ENCODE assay signal across 8 cellular contexts in the genomic region with DNA sequence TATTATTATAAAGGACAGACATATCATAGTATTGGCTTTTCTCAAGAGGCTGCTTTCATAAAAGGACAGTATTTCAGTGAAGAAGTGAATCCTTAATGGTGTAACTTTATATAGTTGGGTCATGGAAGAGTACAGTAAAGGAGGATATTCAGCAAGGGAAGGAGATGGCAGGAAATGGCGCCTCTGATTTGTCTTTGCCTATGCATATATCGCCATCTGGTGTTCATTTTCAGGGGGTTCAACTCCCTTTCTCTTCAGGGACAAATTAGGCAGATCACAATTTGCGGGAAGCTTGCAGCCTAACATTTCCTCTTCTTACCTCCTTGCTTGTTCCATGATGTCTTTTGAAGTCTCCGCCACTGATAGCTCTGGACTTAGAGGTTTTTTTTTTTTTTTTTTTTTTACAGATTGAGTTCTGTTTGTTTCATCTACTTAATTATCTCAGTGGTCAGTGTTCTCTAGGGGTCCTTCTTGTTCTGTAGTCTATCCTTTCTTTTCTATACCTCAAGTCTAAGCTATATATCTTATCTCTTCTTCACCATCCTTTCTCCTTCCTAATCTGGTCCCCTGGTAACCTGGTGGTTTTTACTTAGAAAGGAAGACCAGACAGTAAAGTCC. TPM values are rescaled to one million over a fixed set of nuclear protein-coding genes. Genes with fewer than 3 reads are reported as not detected.
DNase-seq lines count a peak whose midpoint lies in the region; ATAC-seq, FAIRE-seq and TF ChIP-seq lines count a peak whose summit lies in the region.

No MANE protein-coding gene starts in this region.

- TF ChIP-seq RAD21 in GM12878 (IDR thresholded peaks at IDR 0.05; ENCODE audit: insufficient read depth, low read depth, low read length): peak; percentile 98

- TF ChIP-seq POLR2A in NB4 (IDR thresholded peaks at IDR 0.05; ENCODE audit: extremely low read depth, insufficient read length): no peak
- no peak for TF ChIP-seq POLR2A in GM12878 (IDR thresholded peaks at IDR 0.05; ENCODE audit: low read depth, low read length)
- no peak for TF ChIP-seq POLR2A in sigmoid colon (IDR thresholded peaks at IDR 0.05)

- H3K79me2 ChIP-seq in GM12878 (ENCODE audit: control insufficient read depth, insufficient read depth, low read length): no peaks in the 10 kb centered on the region
- H3K79me2 ChIP-seq in hepatocyte: no peaks in the 10 kb centered on the region

- RAD21 ChIA-PET in GM12878 (lab: Charles Lee; ENCODE audit: unreplicated experiment): interaction anchor here (0.8 to 20.6 kb wide), 39 partner anchors 9 to 277 kb away, joined by 3 to 605 read pairs (median 5); a partner anchor contains a TSS

- no peaks in the 10 kb centered on the region; the same call in 1 of the 2 replicates for H3K4me1 ChIP-seq in SJCRH30
- H3K4me1 ChIP-seq in GM12878 (ENCODE audit: control insufficient read depth, insufficient read depth, low read length): no peaks in the 10 kb centered on the region
- peaks cover 4% of the 10 kb centered on the region for H3K4me1 ChIP-seq in hepatocyte (ENCODE audit: insufficient read depth)
- peaks cover 0 to 38% (median 19%) of the 10 kb centered on the region in 4 donors for H3K4me1 ChIP-seq in sigmoid colon

- CTCF ChIA-PET in BJ (lab: Yijun Ruan, JAX) (interaction anchor here (0.6 to 14.8 kb wide), 42 partner anchors 9 to 584 kb away, joined by 3 to 524 read pairs (median 4); a partner anchor contains a TSS), GM12878 (lab: Yijun Ruan, JAX) (interaction anchor here (0.7 to 13.4 kb wide), 63 partner anchors 9 to 459 kb away, joined by 3 to 979 read pairs (median 6); a partner anchor contains a TSS)

- TF ChIP-seq CTCF in BJ (IDR thresholded peaks at IDR 0.05; ENCODE audit: insufficient read depth, low read depth, low read length): peak; percentile 75
- TF ChIP-seq CTCF in NB4 (IDR thresholded peaks at IDR 0.05; ENCODE audit: low read depth, low read length): peak; percentile 68
- TF ChIP-seq CTCF in GM12878 (IDR thresholded peaks at IDR 0.05 in 2 of 3, conservative IDR thresholded peaks at IDR 0.05 in 1 of 3; ENCODE audit: control insufficient read depth in 2 of 3, extremely low read depth in 1 of 3, insufficient read depth in 1 of 3, low read depth in 3 of 3, low read length in 3 of 3): peak; percentile 75 to 95 (median 83)
- TF ChIP-seq CTCF in hepatocyte (IDR thresholded peaks at IDR 0.05; ENCODE audit: poor library complexity): peak; percentile 86
- TF ChIP-seq CTCF in sigmoid colon (IDR thresholded peaks at IDR 0.05): peak; percentile 76 to 93 (median 81)

- no peak for TF ChIP-seq EP300 in GM12878 (IDR thresholded peaks at IDR 0.05; ENCODE audit: borderline replicate concordance in 1 of 2, control insufficient read depth in 1 of 2, low read depth in 2 of 2, low read length in 2 of 2)
- TF ChIP-seq EP300 in sigmoid colon (IDR thresholded peaks at IDR 0.05): no peak

- WGBS in GM12878 (ENCODE audit: insufficient coverage, insufficient replicate concordance, low lambda C conversion rate, missing lambda C conversion rate): 13% methylated on average over 4 of the region's 4 CpGs
- 21% methylated on average over 4 of the region's 4 CpGs for WGBS in hepatocyte (ENCODE audit: low lambda C conversion rate, missing lambda C conversion rate)
- WGBS in sigmoid colon, 2 donors: 6 to 8% methylated on average over 4 of the region's 4 CpGs

- ATAC-seq in GM12878: peak; percentile 95
- no peak for ATAC-seq in GM21526 (IDR thresholded peaks at IDR 0.05; ENCODE audit: low FRiP score, unreplicated experiment)

- H3K9me3 ChIP-seq in SJCRH30 (replicated peaks): no peaks in the 10 kb centered on the region
- no peaks in the 10 kb centered on the region for H3K9me3 ChIP-seq in GM12878 (replicated peaks; ENCODE audit: control insufficient read depth, insufficient read depth, low read length)
- H3K9me3 ChIP-seq in hepatocyte (ENCODE audit: low read depth): no peaks in the 10 kb centered on the region
- H3K9me3 ChIP-seq in sigmoid colon: no peaks in the 10 kb centered on the region

- no peaks in the 10 kb centered on the region for H4K20me1 ChIP-seq in GM12878 (ENCODE audit: control insufficient read depth, insufficient read depth)
- H4K20me1 ChIP-seq in hepatocyte (ENCODE audit: insufficient read depth, poor library complexity, severe bottlenecking): no peaks in the 10 kb centered on the region

- H3K36me3 ChIP-seq in BJ (ENCODE audit: control insufficient read depth, insufficient read depth, low read length) (no peaks in the 10 kb centered on the region), SJCRH30 (no peaks in the 10 kb centered on the region), GM12878 (ENCODE audit: control insufficient read depth in 2 of 2, insufficient read depth in 2 of 2, low read length in 1 of 2) (peaks cover 4 to 5% of the 10 kb centered on the region in 2 experiments; a peak in 1 of 4 replicates), hepatocyte (replicated peaks; ENCODE audit: insufficient read depth, low read depth) (no peaks in the 10 kb centered on the region), sigmoid colon (peaks cover 0 to 18% (median 2%) of the 10 kb centered on the region in 4 donors)

- H3K9me2 ChIP-seq in hepatocyte (replicated peaks; ENCODE audit: insufficient read depth): no peaks in the 10 kb centered on the region

- BruUV-seq in GM12878 (replicated peaks; lab: Mats Ljungman, UMichigan): no TSS peak

- DNase-seq in BJ (ENCODE audit: low read depth) (no peak), GM19238 (ENCODE audit: insufficient read length, low spot score) (peak; percentile 43), NB4 (ENCODE audit: low read depth) (peak; percentile 82), SJCRH30 (peak; percentile 51 to 86), GM12878 (ENCODE audit: low read depth, low spot score) (peak; percentile 51), hepatocyte (ENCODE audit: low spot score) (peak; percentile 84), sigmoid colon (peak; percentile 83)

- intact Hi-C loops in GM12878 (cut with micrococcal nuclease; ENCODE audit: unreplicated experiment): loop anchor here (1.0 kb wide), 2 partner anchors 223 to 248 kb away; no protein-coding TSS in a partner anchor
- intact Hi-C loops in sigmoid colon (cut with DNase I): loop anchor here (1.0 kb wide), 1 partner anchor 217 kb away; a partner anchor contains a TSS

- H3K4me2 ChIP-seq in GM12878 (ENCODE audit: control insufficient read depth, insufficient read depth) (no peak overlapping the region), hepatocyte (no peak overlapping the region)

- peak; percentile 94 for FAIRE-seq in GM12878 (lab: Jason Lieb, UNC)

- SMC1A ChIA-PET in GM12878 (lab: Charles Lee; ENCODE audit: uncharacterized antibody, unreplicated experiment): interaction anchor here (0.7 to 21.1 kb wide), 57 partner anchors 9 to 390 kb away, joined by 3 to 805 read pairs (median 5); a partner anchor contains a TSS

- POLR2A ChIA-PET in BJ (lab: Charles Lee) (interaction anchor here (0.6 kb wide), 1 partner anchor 275 kb away, joined by 3 read pairs; no protein-coding TSS in a partner anchor), GM12878 (lab: Charles Lee) (interaction anchor here (0.6 to 3.7 kb wide), 12 partner anchors 9 to 264 kb away, joined by 3 to 39 read pairs (median 4); a partner anchor contains a TSS)

- H3K27ac ChIP-seq in SJCRH30: no peak overlapping the region
- H3K27ac ChIP-seq in GM12878 (ENCODE audit: control insufficient read depth, insufficient read depth): no peak overlapping the region
- H3K27ac ChIP-seq in hepatocyte: peak overlapping the region; percentile 4
- H3K27ac ChIP-seq in sigmoid colon: peak overlapping the region in 1 of 4 donors; percentile 44

- no peak overlapping the region for H3K9ac ChIP-seq in GM12878 (ENCODE audit: control insufficient read depth, insufficient read depth, low read length)

- in situ Hi-C loops in GM12878 (cut with MboI): no loop called here

- H2AFZ ChIP-seq in GM12878 (ENCODE audit: control insufficient read depth, low read depth, low read length) (no peak overlapping the region), hepatocyte (peak overlapping the region; percentile 8)

- no peak overlapping the region for H3K4me3 ChIP-seq in BJ (ENCODE audit: low read depth, low read length)
- H3K4me3 ChIP-seq in NB4 (ENCODE audit: low read depth, low read length): no peak overlapping the region
- H3K4me3 ChIP-seq in SJCRH30: no peak overlapping the region
- no peak overlapping the region for H3K4me3 ChIP-seq in GM12878
- H3K4me3 ChIP-seq in hepatocyte: no peak overlapping the region
- no peak overlapping the region for H3K4me3 ChIP-seq in sigmoid colon

- H3K27me3 ChIP-seq in BJ (ENCODE audit: control insufficient read depth, insufficient read depth, low read length) (no peaks in the 10 kb centered on the region), SJCRH30 (no peaks in the 10 kb centered on the region), GM12878 (replicated peaks in 1 of 2; ENCODE audit: control insufficient read depth in 2 of 2, insufficient read depth in 2 of 2, low read length in 1 of 2) (no peaks in the 10 kb centered on the region), hepatocyte (no peaks in the 10 kb centered on the region), sigmoid colon (no peaks in the 10 kb centered on the region)

TF ChIP-seq in GM12878, 131 proteins besides CTCF, POLR2A, EP300 and RAD21 (continues in another document):
- TF ChIP-seq IRF4 (IDR thresholded peaks at IDR 0.05; ENCODE audit: low read depth, low read length) (no peak), RELA (IDR thresholded peaks at IDR 0.05; ENCODE audit: borderline replicate concordance, partially characterized antibody) (no peak)

RNA-seq across cellular contexts. Expression of a gene that starts 21.8 kb away (rescaled TPM):
- polyA plus RNA-seq in BJ (2011; rRNA removed) (68.9 and 86.5 TPM in 2 replicates), GM12878 (2011; rRNA removed) (120 and 130 TPM in 2 replicates), GM12878 (2014; fragmentation: Illumina TruSeq; extraction: Trizol) (156 and 181 TPM in 2 replicates), GM12878 (2014; fragmentation: Nextera tagmentation; extraction: Ambion mirVana) (100 to 1,000 TPM; 121 to 177 TPM), GM12878 (2014; rRNA removed) (76.0 and 94.0 TPM in 2 replicates), GM12878 (2016; fragmentation: Nextera tagmentation; extraction: Ambion mirVana) (100 to 1,000 TPM; 238 to 255 TPM), hepatocyte (25.6 and 25.9 TPM in 2 replicates), sigmoid colon (10 to 100 TPM in 2 of 3 donors, 1 to 10 TPM in 1; 9.0 to 35.8 (median 16.6) TPM)
- polyA minus RNA-seq in BJ (2011; rRNA and poly(A)+ RNA removed): 66.5 and 81.9 TPM in 2 replicates
- total RNA-seq in SJCRH30 (2014; rRNA removed; shearing (Covaris generic)): 209 and 218 TPM in 2 replicates
- 73.9 and 79.2 TPM in 2 replicates for total RNA-seq in GM12878 (2013; cell fraction: nucleolus; rRNA removed)
- total RNA-seq in GM12878 (2014; rRNA removed) (119 and 133 TPM in 2 replicates), GM12878 (2014; rRNA removed; fragmentation: Illumina TruSeq; extraction: Trizol) (147 and 154 TPM in 2 replicates), GM12878 (2021) (140 and 141 TPM in 2 replicates), hepatocyte (34.5 and 35.0 TPM in 2 replicates), sigmoid colon (10 to 100 TPM; 23.7 to 39.6 (median 28.7) TPM)
- polyA plus RNA-seq in GM12878 (2011; ENCODE audit: low read depth): 82.7 TPM
- 106 and 112 TPM in 2 replicates for polyA plus RNA-seq in GM12878 (2011; cell fraction: cytosol; rRNA removed)
- 73.0 and 95.3 TPM in 2 replicates for polyA plus RNA-seq in GM12878 (2011; cell fraction: nucleus; rRNA removed)
- 78.7 and 85.6 TPM in 2 replicates for polyA plus RNA-seq in GM12878 (2012)
- polyA minus RNA-seq in GM12878 (2011; rRNA and poly(A)+ RNA removed): 200 and 298 TPM in 2 replicates
- 64.8 and 71.4 TPM in 2 replicates for polyA minus RNA-seq in GM12878 (2011; cell fraction: cytosol; rRNA and poly(A)+ RNA removed)
- polyA minus RNA-seq in GM12878 (2011; cell fraction: nucleus; rRNA and poly(A)+ RNA removed): 31.4 and 47.4 TPM in 2 replicates
